ENCODE assay signal across 14 cellular contexts in genomic region chr4:10640535-10641159, GRCh38. TPM values are rescaled to one million over a fixed set of nuclear protein-coding genes. Genes with fewer than 3 reads are reported as not detected.
DNase-seq lines count a peak whose midpoint lies in the region; ATAC-seq and TF ChIP-seq lines count a peak whose summit lies in the region.
"Had no signal": no experiment of that assay in that cellular context is flagged by ENCODE, and none has a peak within 500 bp of the region (broad histone marks: within the 10 kb centered on the region; RNA-seq: fewer than 3 reads in every experiment).

No MANE protein-coding gene starts in this region.

- H3K4me3 ChIP-seq in fibroblast of the aortic adventitia (ENCODE audit: low read depth, low read length): no peak overlapping the region
- H3K4me3 ChIP-seq: A549 had no signal

- peaks cover 6% of the 10 kb centered on the region for H3K36me3 Mint-ChIP-seq in activated naive CD8-positive, alpha-beta T cell treated with anti-CD3 and anti-CD28 coated beads, Interleukin-2, amount 10 ng/mL, durations not matched to agents 7 days and 5 days
- peaks cover 5% of the 10 kb centered on the region for H3K36me3 Mint-ChIP-seq in activated naive CD8-positive, alpha-beta T cell treated with anti-CD3 and anti-CD28 coated beads for 36 hours

- peaks cover 7% of the 10 kb centered on the region for H3K9me3 Mint-ChIP-seq in activated naive CD8-positive, alpha-beta T cell treated with anti-CD3 and anti-CD28 coated beads, Interleukin-2, amount 10 ng/mL, durations not matched to agents 7 days and 5 days
- no peaks in the 10 kb centered on the region for H3K9me3 Mint-ChIP-seq in activated naive CD8-positive, alpha-beta T cell treated with anti-CD3 and anti-CD28 coated beads for 36 hours

- no peaks in the 10 kb centered on the region for H3K27me3 Mint-ChIP-seq in activated naive CD8-positive, alpha-beta T cell treated with anti-CD3 and anti-CD28 coated beads, Interleukin-2, amount 10 ng/mL, durations not matched to agents 7 days and 5 days
- H3K27me3 Mint-ChIP-seq in activated naive CD8-positive, alpha-beta T cell treated with anti-CD3 and anti-CD28 coated beads for 36 hours: no peaks in the 10 kb centered on the region
- H3K27me3 Mint-ChIP-seq: IgD-negative memory B cell had no signal

- H3K4me1 Mint-ChIP-seq in activated naive CD8-positive, alpha-beta T cell treated with anti-CD3 and anti-CD28 coated beads, Interleukin-2, amount 10 ng/mL, durations not matched to agents 7 days and 5 days: peaks cover 9% of the 10 kb centered on the region
- H3K4me1 Mint-ChIP-seq in activated naive CD8-positive, alpha-beta T cell treated with anti-CD3 and anti-CD28 coated beads for 36 hours: peaks cover 10% of the 10 kb centered on the region

- no peak for TF ChIP-seq CTCF in fibroblast of the aortic adventitia (IDR thresholded peaks at IDR 0.05; ENCODE audit: insufficient read depth, low read length)

- POLR2A ChIA-PET in activated naive CD8-positive, alpha-beta T cell treated with anti-CD3 and anti-CD28 coated beads, Interleukin-2, amount 10 ng/mL, durations not matched to agents 7 days and 5 days (lab: Charles Lee): no interaction called here

- no peak overlapping the region for H3K4me3 Mint-ChIP-seq in activated naive CD8-positive, alpha-beta T cell treated with anti-CD3 and anti-CD28 coated beads, Interleukin-2, amount 10 ng/mL, durations not matched to agents 7 days and 5 days
- no peak overlapping the region for H3K4me3 Mint-ChIP-seq in activated naive CD8-positive, alpha-beta T cell treated with anti-CD3 and anti-CD28 coated beads for 36 hours

- no peak for DNase-seq in activated naive CD8-positive, alpha-beta T cell treated with anti-CD3 and anti-CD28 coated beads, Interleukin-2, amount 10 ng/mL, durations not matched to agents 7 days and 5 days
- DNase-seq in activated naive CD8-positive, alpha-beta T cell treated with anti-CD3 and anti-CD28 coated beads for 36 hours: no peak
- DNase-seq in NCI-H2107 treated with DMSO at 0.1 percent for 48 hours (lab: John Stamatoyannopoulos, UW; ENCODE audit: unreplicated experiment) (peak; percentile 40), fibroblast of the aortic adventitia (ENCODE audit: low read depth) (peak; percentile 39), smooth muscle cell of the brain vasculature (ENCODE audit: low read depth, low spot score) (peak; percentile 78)
- DNase-seq: activated effector memory CD4-positive, alpha-beta T cell treated with Interleukin-2 at 50 U/mL for 16 hours; kidney glomerular epithelial cell; SHP77; stimulated activated CD4-positive, alpha-beta T cell treated with anti-CD3 and anti-CD28 coated beads, Interleukin-4, amount 100 ng/mL, for 4 hours had no signal

- peak; percentile 52 for ATAC-seq in activated naive CD8-positive, alpha-beta T cell treated with anti-CD3 and anti-CD28 coated beads, Interleukin-2, amount 10 ng/mL, durations not matched to agents 7 days and 5 days (ENCODE audit: low read depth)
- no peak for ATAC-seq in esophagus mucosa
- ATAC-seq in HG03139 (IDR thresholded peaks at IDR 0.05; ENCODE audit: unreplicated experiment): no peak
- ATAC-seq in HG03108 (IDR thresholded peaks at IDR 0.05; ENCODE audit: unreplicated experiment): no peak
- ATAC-seq: A549 had no signal

- no peak overlapping the region for H3K27ac Mint-ChIP-seq in activated naive CD8-positive, alpha-beta T cell treated with anti-CD3 and anti-CD28 coated beads, Interleukin-2, amount 10 ng/mL, durations not matched to agents 7 days and 5 days
- no peak overlapping the region for H3K27ac Mint-ChIP-seq in activated naive CD8-positive, alpha-beta T cell treated with anti-CD3 and anti-CD28 coated beads for 36 hours

RNA-seq across cellular contexts. Expression of gene CLNK, which starts 43.9 kb away (rescaled TPM):
- total RNA-seq in activated naive CD8-positive, alpha-beta T cell treated with anti-CD3 and anti-CD28 coated beads, Interleukin-2, amount 10 ng/mL, durations not matched to agents 7 days and 5 days: not detected
- under 1 TPM; 0.32 to 0.35 TPM for total RNA-seq in activated naive CD8-positive, alpha-beta T cell treated with anti-CD3 and anti-CD28 coated beads for 36 hours
- total RNA-seq in fibroblast of the aortic adventitia (ENCODE audit: low replicate concordance): 0.08 TPM in 1 of 2 replicates, not detected in the other
- 0.08 TPM for total RNA-seq in esophagus mucosa

Comparison
In these comparisons a context has a peak if more than half of its experiments do, and no peak if none do; other contexts are left out.
1. DNase-seq: peak in NCI-H2107 treated with DMSO at 0.1 percent for 48 hours (single experiment), fibroblast of the aortic adventitia (single experiment) and smooth muscle cell of the brain vasculature (single experiment); none in activated naive CD8-positive, alpha-beta T cell treated with anti-CD3 and anti-CD28 coated beads, Interleukin-2, amount 10 ng/mL, durations not matched to agents 7 days and 5 days (single experiment) and activated naive CD8-positive, alpha-beta T cell treated with anti-CD3 and anti-CD28 coated beads for 36 hours (single experiment).